ENCODE assay signal across 22 cellular contexts in the genomic region with DNA sequence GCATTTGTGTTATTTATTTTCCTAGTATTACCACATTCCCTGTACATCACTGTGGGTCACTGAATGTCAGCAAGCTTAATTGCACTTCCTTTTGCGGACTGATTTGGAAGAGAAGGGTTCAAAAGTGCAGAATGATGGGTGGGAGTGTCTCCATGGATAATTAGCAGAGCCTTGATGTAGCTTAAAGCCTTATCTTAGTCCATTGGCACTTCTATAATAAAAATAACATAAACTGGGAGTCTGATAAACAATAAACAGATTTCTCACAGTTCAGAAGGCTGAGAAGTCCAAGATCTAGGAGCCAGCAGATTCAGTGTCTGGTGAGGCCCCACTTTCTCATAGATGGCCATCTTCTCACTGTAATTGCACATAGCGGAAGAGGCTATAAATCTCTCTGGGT.
"Had no signal": no experiment of that assay in that cellular context is flagged by ENCODE, and none has a peak within 500 bp of the region (broad histone marks: within the 10 kb centered on the region; RNA-seq: fewer than 3 reads in every experiment).

No MANE protein-coding gene starts in this region.

- H3K4me1 ChIP-seq: esophagus muscularis mucosa, foreskin keratinocyte, gastroesophageal sphincter, heart left ventricle, left ventricle myocardium inferior, lower lobe of right lung had no signal

- H3K4me3 ChIP-seq: coronary artery, dorsolateral prefrontal cortex, esophagus muscularis mucosa, gastroesophageal sphincter, heart left ventricle, hepatocyte, left ventricle myocardium inferior, lower lobe of right lung, mucosa of descending colon had no signal

- ATAC-seq: foreskin keratinocyte, gastroesophageal sphincter, heart left ventricle, left colon, left lobe of liver, lower lobe of right lung, mucosa of descending colon had no signal

- H3K27ac ChIP-seq: coronary artery, dorsolateral prefrontal cortex, esophagus muscularis mucosa, foreskin keratinocyte, gastroesophageal sphincter, heart left ventricle, hepatocyte, left ventricle myocardium inferior, lower lobe of right lung had no signal

- DNase-seq: dermis blood vessel endothelial cell; dorsolateral prefrontal cortex; effector CD4-positive, alpha-beta T cell; effector memory CD4-positive, alpha-beta T cell; foreskin keratinocyte; heart left ventricle; hypothalamus; immature natural killer cell; islet precursor cell; kidney; kidney glomerular epithelial cell; left colon; left ventricle myocardium inferior; lower lobe of right lung; mesenchymal stem cell; mucosa of descending colon; naive B cell had no signal

- H3K36me3 ChIP-seq: esophagus muscularis mucosa, gastroesophageal sphincter, heart left ventricle, left ventricle myocardium inferior, lower lobe of right lung had no signal

- H3K9me3 ChIP-seq: esophagus muscularis mucosa, gastroesophageal sphincter, heart left ventricle, left ventricle myocardium inferior, lower lobe of right lung, mucosa of descending colon had no signal
